8 cellular contexts compared by ENCODE assay signal in the genomic region with DNA sequence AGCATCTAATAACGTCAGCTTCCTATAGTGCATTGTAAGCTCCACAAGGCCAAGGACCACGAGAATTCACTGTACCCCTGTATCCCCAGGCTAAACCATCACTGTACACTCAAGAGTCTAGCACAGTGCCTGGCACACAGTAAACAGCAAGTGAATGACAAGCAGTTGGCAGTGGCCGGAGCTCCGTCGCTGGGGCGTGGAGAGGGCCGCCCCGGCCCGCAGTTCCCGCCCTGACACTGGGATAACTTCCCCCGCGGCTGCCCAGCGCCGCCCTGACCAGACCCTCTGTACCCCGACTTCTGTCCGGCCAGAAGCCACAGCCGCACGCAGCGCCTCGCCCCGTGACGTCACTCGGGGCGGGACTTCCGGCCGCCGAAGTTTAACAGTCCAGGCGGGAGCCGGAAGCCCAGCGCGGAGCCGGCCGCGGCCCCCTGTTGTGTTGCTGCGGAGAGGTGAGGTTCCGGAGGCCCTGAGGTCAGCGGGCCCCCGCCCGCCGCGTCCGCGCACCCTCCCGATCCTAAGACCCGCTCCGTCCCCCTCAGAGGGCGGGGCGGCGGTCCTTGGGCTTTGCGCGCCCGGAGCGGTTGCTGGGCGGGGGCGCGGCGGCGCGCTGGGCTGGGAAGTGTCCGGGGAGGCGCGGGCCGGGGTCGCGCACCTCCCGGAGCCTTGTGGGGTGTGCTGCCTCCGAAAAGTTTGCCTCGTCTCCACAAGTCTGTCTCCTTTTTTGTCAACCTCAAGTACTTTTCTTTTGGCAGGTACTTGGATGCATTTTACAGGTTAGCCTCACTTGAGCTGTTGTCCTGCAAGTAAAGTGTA. TPM values are rescaled to one million over a fixed set of nuclear protein-coding genes. Genes with fewer than 3 reads are reported as not detected.
A peak's percentile ranks its signal among the peaks of the same experiment; 100 is the strongest.
DNase-seq lines count a peak whose midpoint lies in the region; ATAC-seq and TF ChIP-seq lines count a peak whose summit lies in the region.

TSS of gene NEDD1 (plus strand) at position 409 of the 816 bp plus-strand sequence. CDS start 2,503 bp downstream, outside the sequence.

- no peaks in the 10 kb centered on the region for H3K36me3 Mint-ChIP-seq in chondrocyte (ENCODE audit: low read depth)

- peak; percentile 31 for DNase-seq in AG09319 (ENCODE audit: extremely low read depth, low read depth)
- DNase-seq in NCI-H2227 treated with DMSO at 0.1 percent for 48 hours (lab: John Stamatoyannopoulos, UW) = peak; percentile 73
- DNase-seq in activated CD4-positive, alpha-beta T cell treated with anti-CD3 and anti-CD28 coated beads for 24 hours (ENCODE audit: low read depth in 2 of 2) = peak; percentile 74 to 78
- DNase-seq in chondrocyte (ENCODE audit: low spot score) = peak; percentile 92
- DNase-seq in kidney epithelial cell (ENCODE audit: low read depth) = no peak
- peak; percentile 89 for DNase-seq in stimulated activated CD4-positive, alpha-beta T cell treated with anti-CD3 and anti-CD28 coated beads, Interleukin-15, amount 100 ng/mL, for 24 hours

- peaks cover 7% of the 10 kb centered on the region for H3K27me3 Mint-ChIP-seq in chondrocyte (ENCODE audit: low read depth)

- peaks cover 1% of the 10 kb centered on the region for H3K36me3 ChIP-seq in kidney epithelial cell (ENCODE audit: control insufficient read depth, insufficient read depth, low read length)

- H3K27ac Mint-ChIP-seq in chondrocyte (ENCODE audit: unreplicated experiment) = peak within 1 kb of the TSS; percentile 89

- no peaks in the 10 kb centered on the region for H3K9me3 Mint-ChIP-seq in chondrocyte (ENCODE audit: low read depth)

- peak within 1 kb of the TSS; percentile 85 for H3K4me3 Mint-ChIP-seq in chondrocyte (ENCODE audit: unreplicated experiment)

- H3K27me3 ChIP-seq in kidney epithelial cell (ENCODE audit: control insufficient read depth, insufficient read depth, low read length) = no peaks in the 10 kb centered on the region

- H3K4me1 Mint-ChIP-seq in chondrocyte (ENCODE audit: low read depth) = peaks cover 22% of the 10 kb centered on the region

- TF ChIP-seq CTCF in AG09319 (IDR thresholded peaks at IDR 0.05; ENCODE audit: low read depth, low read length) (no peak), chondrocyte (IDR thresholded peaks at IDR 0.05) (peak; percentile 12), kidney epithelial cell (IDR thresholded peaks at IDR 0.05; ENCODE audit: insufficient read depth, low read length, poor library complexity, severe bottlenecking) (no peak)

- H3K4me3 ChIP-seq in kidney epithelial cell (ENCODE audit: low read depth, low read length) = peak within 1 kb of the TSS; percentile 96

- ATAC-seq in GM18907 (IDR thresholded peaks at IDR 0.05; ENCODE audit: unreplicated experiment) (peak; percentile 96), HG03135 (IDR thresholded peaks at IDR 0.05; ENCODE audit: unreplicated experiment) (peak; percentile 91)

RNA-seq across cellular contexts. Expression of gene NEDD1, which starts in this region (rescaled TPM):
- total RNA-seq in chondrocyte = 18.0 to 22.8 TPM (median 19.9 TPM) in 3 replicates
- total RNA-seq in kidney epithelial cell = 25.5 and 47.7 TPM in 2 replicates
